Comparison of ENCODE assay signal across 20 cellular contexts in the genomic region with DNA sequence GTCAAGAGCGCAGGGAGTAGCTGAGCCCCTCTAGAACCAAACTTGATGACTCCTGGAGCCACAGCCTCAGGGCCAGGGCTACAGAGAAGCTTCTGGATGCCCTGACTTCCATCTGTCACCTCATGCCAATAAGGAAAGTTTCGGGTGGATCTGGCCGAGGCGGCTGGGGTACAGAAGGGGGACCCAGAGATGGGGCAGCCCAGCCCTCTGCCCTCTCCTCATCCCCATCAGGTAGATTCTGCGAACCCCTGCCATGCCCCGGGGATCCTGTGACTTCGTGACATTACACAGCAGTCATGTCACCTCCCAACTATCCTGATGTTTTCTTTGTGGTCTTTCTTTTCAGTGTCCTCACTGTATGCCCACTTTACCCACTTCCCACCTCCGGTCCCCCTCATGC.
"Had no signal": no experiment of that assay in that cellular context is flagged by ENCODE, and none has a peak within 500 bp of the region (broad histone marks: within the 10 kb centered on the region; RNA-seq: fewer than 3 reads in every experiment).

No MANE protein-coding gene starts in this region.

- H3K4me3 ChIP-seq: breast epithelium, gastrocnemius medialis, neural progenitor cell, right lobe of liver, tibial artery had no signal

- H3K27ac ChIP-seq: breast epithelium, gastrocnemius medialis, neural progenitor cell, right lobe of liver, tibial artery had no signal

- H3K9ac ChIP-seq: neural progenitor cell had no signal

- H3K4me3 Mint-ChIP-seq: activated CD4-positive, alpha-beta T cell treated with anti-CD3 and anti-CD28 coated beads, Interleukin-2, amount 10 ng/mL, durations not matched to agents 24 days and 14 days; neural progenitor cell had no signal

- H3K9me3 ChIP-seq: breast epithelium, gastrocnemius medialis, right lobe of liver, tibial artery had no signal

- H3K4me1 Mint-ChIP-seq: activated CD4-positive, alpha-beta T cell treated with anti-CD3 and anti-CD28 coated beads, Interleukin-2, amount 10 ng/mL, durations not matched to agents 24 days and 14 days had no signal

- FAIRE-seq: astrocyte, kidney, small intestine had no signal

- H3K27ac Mint-ChIP-seq: activated CD4-positive, alpha-beta T cell treated with anti-CD3 and anti-CD28 coated beads, Interleukin-2, amount 10 ng/mL, durations not matched to agents 24 days and 14 days; neural progenitor cell had no signal

- H3K9me3 Mint-ChIP-seq: activated CD4-positive, alpha-beta T cell treated with anti-CD3 and anti-CD28 coated beads, Interleukin-2, amount 10 ng/mL, durations not matched to agents 24 days and 14 days had no signal

- H3K4me2 ChIP-seq: neural progenitor cell had no signal

- DNase-seq: activated CD4-positive, alpha-beta T cell treated with anti-CD3 and anti-CD28 coated beads, Interleukin-2, amount 10 ng/mL, durations not matched to agents 24 days and 14 days; activated naive CD4-positive, alpha-beta T cell treated with Interleukin-2 at 50 U/mL for 16 hours; cerebellar nuclear complex; cortex of kidney; effector CD4-positive, alpha-beta T cell; head of caudate nucleus; kidney; small intestine; stimulated activated CD4-positive, alpha-beta T cell treated with anti-CD3 and anti-CD28 coated beads, Interleukin-4, amount 100 ng/mL, for 1 hour; substantia nigra; T-helper 1 cell; T1000 had no signal

- H3K4me1 ChIP-seq: breast epithelium, gastrocnemius medialis, neural progenitor cell, right lobe of liver, tibial artery had no signal

- H2AFZ ChIP-seq: neural progenitor cell had no signal

- H3K36me3 ChIP-seq: breast epithelium, neural progenitor cell, right lobe of liver had no signal

- H3K27me3 ChIP-seq: breast epithelium, gastrocnemius medialis, neural progenitor cell, right lobe of liver, tibial artery had no signal

- H3K27me3 Mint-ChIP-seq: activated CD4-positive, alpha-beta T cell treated with anti-CD3 and anti-CD28 coated beads, Interleukin-2, amount 10 ng/mL, durations not matched to agents 24 days and 14 days had no signal

- ATAC-seq: esophagus mucosa, gastrocnemius medialis, left lobe of liver, right lobe of liver had no signal
